Comparison of ENCODE assay signal across 16 cellular contexts in genomic region chr16:19850131-19850817, GRCh38.
"Had no signal": no experiment of that assay in that cellular context is flagged by ENCODE, and none has a peak within 500 bp of the region (broad histone marks: within the 10 kb centered on the region; RNA-seq: fewer than 3 reads in every experiment).

No MANE protein-coding gene starts in this region.

- DNase-seq: activated CD4-positive, alpha-beta memory T cell treated with anti-CD3 and anti-CD28 coated beads, Interleukin-2, amount 10 ng/mL, durations not matched to agents 7 days and 5 days; activated CD4-positive, alpha-beta T cell treated with anti-CD3 and anti-CD28 coated beads for 36 hours; activated gamma-delta T cell; activated T-cell treated with anti-CD3 and anti-CD28 coated beads, Interleukin-2, amount 50 U/mL, for 48 hours; amygdala; foreskin melanocyte; heart left ventricle; retina; stimulated activated CD4-positive, alpha-beta T cell treated with anti-CD3 and anti-CD28 coated beads, Interleukin-4, amount 100 ng/mL, for 4 hours; stomach; T1000; thyroid gland; uterus had no signal

- H3K4me1 Mint-ChIP-seq: activated CD4-positive, alpha-beta memory T cell treated with anti-CD3 and anti-CD28 coated beads, Interleukin-2, amount 10 ng/mL, durations not matched to agents 7 days and 5 days; activated CD4-positive, alpha-beta T cell treated with anti-CD3 and anti-CD28 coated beads for 36 hours had no signal

- H3K4me3 Mint-ChIP-seq: activated CD4-positive, alpha-beta memory T cell treated with anti-CD3 and anti-CD28 coated beads, Interleukin-2, amount 10 ng/mL, durations not matched to agents 7 days and 5 days; activated CD4-positive, alpha-beta T cell treated with anti-CD3 and anti-CD28 coated beads for 36 hours; activated naive CD8-positive, alpha-beta T cell had no signal

- H3K27ac ChIP-seq: breast epithelium, skin epidermis, stomach, uterus had no signal

- H3K9me3 Mint-ChIP-seq: activated CD4-positive, alpha-beta memory T cell treated with anti-CD3 and anti-CD28 coated beads, Interleukin-2, amount 10 ng/mL, durations not matched to agents 7 days and 5 days had no signal

- H3K4me3 ChIP-seq: breast epithelium, heart left ventricle, skin epidermis, stomach, thyroid gland, uterus had no signal

- H3K27me3 ChIP-seq: breast epithelium, heart left ventricle, stomach, thyroid gland, uterus had no signal

- H3K4me1 ChIP-seq: breast epithelium, stomach, thyroid gland, uterus had no signal

- H3K9me3 ChIP-seq: breast epithelium, heart left ventricle, stomach, thyroid gland, uterus had no signal

- H3K36me3 ChIP-seq: breast epithelium, stomach, thyroid gland, uterus had no signal

- H3K36me3 Mint-ChIP-seq: activated naive CD8-positive, alpha-beta T cell had no signal

- H3K27ac Mint-ChIP-seq: activated CD4-positive, alpha-beta memory T cell treated with anti-CD3 and anti-CD28 coated beads, Interleukin-2, amount 10 ng/mL, durations not matched to agents 7 days and 5 days; activated CD4-positive, alpha-beta T cell treated with anti-CD3 and anti-CD28 coated beads for 36 hours; activated naive CD8-positive, alpha-beta T cell had no signal

- ATAC-seq: activated CD4-positive, alpha-beta T cell treated with anti-CD3 and anti-CD28 coated beads for 36 hours had no signal
